8 cellular contexts compared by ENCODE assay signal in the genomic region with DNA sequence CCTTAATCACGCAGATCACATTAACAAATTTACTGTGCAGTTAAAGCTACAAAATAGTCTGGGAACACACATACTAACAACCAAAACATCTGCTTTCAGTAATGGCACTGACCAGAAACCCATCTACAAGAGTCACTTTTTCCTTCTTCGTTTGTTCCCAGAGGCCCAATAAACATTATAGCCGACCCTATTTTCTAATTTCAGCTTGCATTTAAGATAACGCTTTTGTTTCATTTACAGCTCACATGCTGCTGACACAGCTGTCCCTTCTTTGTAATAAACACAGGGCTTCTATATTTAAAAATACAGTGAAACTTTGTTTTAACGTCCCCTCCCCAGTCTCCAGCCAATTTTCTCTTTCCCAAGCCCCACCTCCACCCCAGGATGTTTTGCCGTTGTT. TPM values are rescaled to one million over a fixed set of nuclear protein-coding genes. Genes with fewer than 3 reads are reported as not detected.
DNase-seq lines count a peak whose midpoint lies in the region; ATAC-seq and TF ChIP-seq lines count a peak whose summit lies in the region.

No MANE protein-coding gene starts in this region.

- peak overlapping the region; percentile 66 for H3K4me2 ChIP-seq in neuronal stem cell (ENCODE audit: insufficient read depth, low read length, poor library complexity, severe bottlenecking)

- no peak for TF ChIP-seq CTCF in endodermal cell (conservative IDR thresholded peaks at IDR 0.05)

- H3K27me3 ChIP-seq in endodermal cell (ENCODE audit: control insufficient read depth, insufficient read depth, low read length, poor library complexity, severe bottlenecking) = no peaks in the 10 kb centered on the region
- no peaks in the 10 kb centered on the region for H3K27me3 ChIP-seq in neuronal stem cell (ENCODE audit: control insufficient read depth in 3 of 3, insufficient read depth in 3 of 3, low read depth in 1 of 3, low read length in 3 of 3)

- no peak overlapping the region for H3K14ac ChIP-seq in neuronal stem cell (ENCODE audit: low read length)

- no peak overlapping the region for H2BK15ac ChIP-seq in neuronal stem cell (ENCODE audit: low read length)

- no peak overlapping the region for H2BK5ac ChIP-seq in neuronal stem cell (ENCODE audit: low read length)

- peak; percentile 47 for DNase-seq in DMS153 treated with DMSO at 0.1 percent for 48 hours (lab: John Stamatoyannopoulos, UW; ENCODE audit: unreplicated experiment)
- no peak for DNase-seq in DMS153 (lab: John Stamatoyannopoulos, UW)
- peak; percentile 77 for DNase-seq in OCI-M1 (lab: John Stamatoyannopoulos, UW)
- no peak for DNase-seq in endodermal cell
- DNase-seq in neuronal stem cell (ENCODE audit: low spot score) = no peak
- no peak for DNase-seq in islet precursor cell

- peak overlapping the region; percentile 98 for H3K4me3 Mint-ChIP-seq in endodermal cell

- H2AFZ ChIP-seq in neuronal stem cell (ENCODE audit: low read length) = peak overlapping the region; percentile 96

- H3K4ac ChIP-seq in neuronal stem cell (ENCODE audit: low read length) = no peak overlapping the region

- no peak for ATAC-seq in GM19452 (IDR thresholded peaks at IDR 0.05; ENCODE audit: unreplicated experiment)
- no peak for ATAC-seq in GM18520 (IDR thresholded peaks at IDR 0.05; ENCODE audit: unreplicated experiment)

- peaks cover 37% of the 10 kb centered on the region for H3K4me1 Mint-ChIP-seq in endodermal cell

- no peak overlapping the region for H2BK120ac ChIP-seq in neuronal stem cell (ENCODE audit: low read depth, low read length)

- H2AK5ac ChIP-seq in neuronal stem cell (ENCODE audit: low read depth, low read length) = no peak overlapping the region

- no peak overlapping the region for H3K23ac ChIP-seq in neuronal stem cell (ENCODE audit: low read depth, low read length, poor library complexity)

- H3K9me3 ChIP-seq in endodermal cell (ENCODE audit: control insufficient read depth, low read length) (no peaks in the 10 kb centered on the region), neuronal stem cell (replicated peaks in 1 of 2; ENCODE audit: control insufficient read depth in 2 of 2, insufficient read depth in 1 of 2, low read depth in 1 of 2, low read length in 2 of 2) (no peaks in the 10 kb centered on the region)

- H4K8ac ChIP-seq in neuronal stem cell (ENCODE audit: low read depth, low read length) = no peak overlapping the region

- H3K9ac ChIP-seq in endodermal cell (ENCODE audit: extremely low read depth, low read length, poor library complexity, severe bottlenecking) (peak overlapping the region; percentile 83), neuronal stem cell (ENCODE audit: low read depth, low read length, poor library complexity) (no peak overlapping the region)

- peak overlapping the region; percentile 99 for H3K4me3 ChIP-seq in endodermal cell (ENCODE audit: low read length)
- peak overlapping the region; percentile 82 to 95 for H3K4me3 ChIP-seq in neuronal stem cell (ENCODE audit: low read length in 2 of 2)

- no peaks in the 10 kb centered on the region for H3K27me3 Mint-ChIP-seq in endodermal cell (ENCODE audit: insufficient read depth)

- H3K9me3 Mint-ChIP-seq in endodermal cell = no peaks in the 10 kb centered on the region

- H2BK12ac ChIP-seq in neuronal stem cell (ENCODE audit: low read length) = no peak overlapping the region

- H3K79me1 ChIP-seq in neuronal stem cell (ENCODE audit: low read depth, low read length) = no peaks in the 10 kb centered on the region

- no peak overlapping the region for H4K91ac ChIP-seq in neuronal stem cell (ENCODE audit: low read depth, low read length, poor library complexity)

- H3K18ac ChIP-seq in neuronal stem cell (ENCODE audit: low read length) = no peak overlapping the region

- H3K36me3 ChIP-seq in endodermal cell (ENCODE audit: control insufficient read depth, insufficient read depth, low read length) = peaks cover 11% of the 10 kb centered on the region
- H3K36me3 ChIP-seq in neuronal stem cell (replicated peaks in 1 of 2; ENCODE audit: control insufficient read depth in 2 of 2, insufficient read depth in 2 of 2, low read length in 2 of 2) = peaks cover 0 to 15% of the 10 kb centered on the region in 2 donors

- H3K27ac Mint-ChIP-seq in endodermal cell = peak overlapping the region; percentile 100

- H3K36me3 Mint-ChIP-seq in endodermal cell (ENCODE audit: low read depth) = peaks cover 10% of the 10 kb centered on the region

- WGBS in endodermal cell (ENCODE audit: insufficient coverage in 1 of 2, insufficient read length in 1 of 2), 2 experiments = 20 to 37% methylated on average over 4 to 6 of the region's 6 CpGs
- no CpG with 5 or more reads among the region's 6 CpGs for WGBS in neuronal stem cell (ENCODE audit: extremely low coverage in 2 of 2, insufficient read length in 2 of 2, insufficient replicate concordance in 1 of 2), 2 donors

- H3K27ac ChIP-seq in endodermal cell (ENCODE audit: low read depth, low read length) = peak overlapping the region; percentile 93
- H3K27ac ChIP-seq in neuronal stem cell (replicated peaks; ENCODE audit: low read length) = peak overlapping the region; percentile 96

- peaks cover 12% of the 10 kb centered on the region for H3K4me1 ChIP-seq in endodermal cell (ENCODE audit: control insufficient read depth, insufficient read depth, low read length)
- peaks cover 1 to 3% of the 10 kb centered on the region in 2 donors for H3K4me1 ChIP-seq in neuronal stem cell (ENCODE audit: control insufficient read depth in 2 of 2, insufficient read depth in 1 of 2, low read depth in 1 of 2, low read length in 2 of 2)

RNA-seq across cellular contexts. Expression of gene WBP4, which starts 1.8 kb away (rescaled TPM):
- total RNA-seq in endodermal cell = 10 to 100 TPM in 1 of 2 donors, 1 to 10 TPM in 1; 8.9 to 15.2 TPM
- polyA plus RNA-seq in endodermal cell (2013, experiment 1 of 2) = 22.9 TPM
- polyA plus RNA-seq in endodermal cell (2013, experiment 2 of 2) = 20.9 TPM
- polyA plus RNA-seq in neuronal stem cell (2013, experiment 1 of 2) = 27.9 TPM
- 28.6 TPM for polyA plus RNA-seq in neuronal stem cell (2013, experiment 2 of 2)

RNA-seq across cellular contexts. Expression of gene ELF1, which starts 40.4 kb away (rescaled TPM):
- 10 to 100 TPM; 36.0 to 44.1 TPM for total RNA-seq in endodermal cell
- 21.2 TPM for polyA plus RNA-seq in endodermal cell (2013, experiment 1 of 2)
- 20.6 TPM for polyA plus RNA-seq in endodermal cell (2013, experiment 2 of 2)
- 11.2 TPM for polyA plus RNA-seq in neuronal stem cell (2013, experiment 1 of 2)
- polyA plus RNA-seq in neuronal stem cell (2013, experiment 2 of 2) = 10.3 TPM

Comparison
In these comparisons a context has a peak if more than half of its experiments do, and no peak if none do; other contexts are left out.
1. DNase-seq: peak in DMS153 treated with DMSO at 0.1 percent for 48 hours (single experiment) and OCI-M1 (single experiment); none in DMS153 (single experiment), endodermal cell (single experiment), neuronal stem cell (single experiment) and islet precursor cell (single experiment).